Comparison of ENCODE assay signal across 21 cellular contexts in genomic region chr16:2704166-2704982, GRCh38.
"Had no signal": no experiment of that assay in that cellular context is flagged by ENCODE, and none has a peak within 500 bp of the region (broad histone marks: within the 10 kb centered on the region; RNA-seq: fewer than 3 reads in every experiment).

No MANE protein-coding gene starts in this region.

- DNase-seq: dermis blood vessel endothelial cell; effector memory CD4-positive, alpha-beta T cell; foreskin keratinocyte; immature natural killer cell; islet precursor cell; mesenchymal stem cell; stimulated activated CD4-positive, alpha-beta T cell treated with anti-CD3 and anti-CD28 coated beads, Interleukin-2, amount 100 ng/mL, for 24 hours; stimulated activated CD4-positive, alpha-beta T cell treated with anti-CD3 and anti-CD28 coated beads, Interleukin-4, amount 100 ng/mL, for 24 hours; stimulated activated naive CD4-positive, alpha-beta T cell treated with Interleukin-2 at 50 U/mL for 16 hours; tibial artery had no signal

- H3K36me3 Mint-ChIP-seq: neural progenitor cell, type B pancreatic cell had no signal

- H3K36me3 ChIP-seq: neural progenitor cell, ovary had no signal

- H3K4me3 ChIP-seq: coronary artery, esophagus muscularis mucosa, neural progenitor cell, ovary, stomach, tibial artery had no signal

- H3K9me3 Mint-ChIP-seq: immature natural killer cell; mesothelial cell of epicardium; naive thymus-derived CD4-positive, alpha-beta T cell; nephron; neural progenitor cell; stimulated activated effector memory CD8-positive, alpha-beta T cell treated with anti-CD3 and anti-CD28 coated beads, Interleukin-12 subunit alpha, Interleukin-12 subunit beta, amount 100 ng/mL, for 72 hours; type B pancreatic cell had no signal

- H3K27ac ChIP-seq: coronary artery, esophagus muscularis mucosa, foreskin keratinocyte, neural progenitor cell, ovary, stomach, tibial artery had no signal

- H3K9ac ChIP-seq: neural progenitor cell had no signal

- H3K4me2 ChIP-seq: neural progenitor cell had no signal

- H3K27ac Mint-ChIP-seq: mesothelial cell of epicardium; naive thymus-derived CD4-positive, alpha-beta T cell; nephron; neural progenitor cell; stimulated activated effector memory CD8-positive, alpha-beta T cell treated with anti-CD3 and anti-CD28 coated beads, Interleukin-12 subunit alpha, Interleukin-12 subunit beta, amount 100 ng/mL, for 72 hours; type B pancreatic cell had no signal

- H3K4me1 ChIP-seq: foreskin keratinocyte, neural progenitor cell, tibial artery had no signal

- H3K9me3 ChIP-seq: esophagus muscularis mucosa, ovary, stomach, tibial artery had no signal

- H3K4me1 Mint-ChIP-seq: immature natural killer cell; mesothelial cell of epicardium; naive thymus-derived CD4-positive, alpha-beta T cell; nephron; neural progenitor cell; stimulated activated effector memory CD8-positive, alpha-beta T cell treated with anti-CD3 and anti-CD28 coated beads, Interleukin-12 subunit alpha, Interleukin-12 subunit beta, amount 100 ng/mL, for 72 hours had no signal

- H3K27me3 ChIP-seq: esophagus muscularis mucosa, foreskin keratinocyte, neural progenitor cell, ovary, stomach, tibial artery had no signal

- H3K27me3 Mint-ChIP-seq: naive thymus-derived CD4-positive, alpha-beta T cell; type B pancreatic cell had no signal

- H3K4me3 Mint-ChIP-seq: immature natural killer cell; mesothelial cell of epicardium; naive thymus-derived CD4-positive, alpha-beta T cell; nephron; neural progenitor cell; stimulated activated effector memory CD8-positive, alpha-beta T cell treated with anti-CD3 and anti-CD28 coated beads, Interleukin-12 subunit alpha, Interleukin-12 subunit beta, amount 100 ng/mL, for 72 hours; type B pancreatic cell had no signal

- ATAC-seq: foreskin keratinocyte; naive thymus-derived CD4-positive, alpha-beta T cell; sciatic nerve; stimulated activated effector memory CD8-positive, alpha-beta T cell treated with anti-CD3 and anti-CD28 coated beads, Interleukin-12 subunit alpha, Interleukin-12 subunit beta, amount 100 ng/mL, for 72 hours had no signal
